In genomic region chr5:154370730-154371334, GRCh38 we compare ENCODE assay signal across 19 cellular contexts.
DNase-seq lines count a peak whose midpoint lies in the region; ATAC-seq and TF ChIP-seq lines count a peak whose summit lies in the region.
"Had no signal": no experiment of that assay in that cellular context is flagged by ENCODE, and none has a peak within 500 bp of the region (broad histone marks: within the 10 kb centered on the region; RNA-seq: fewer than 3 reads in every experiment).

No MANE protein-coding gene starts in this region.

- no peak overlapping the region for H3K4me3 Mint-ChIP-seq in GM23338
- no peak overlapping the region for H3K4me3 Mint-ChIP-seq in central memory CD8-positive, alpha-beta T cell
- no peak overlapping the region for H3K4me3 Mint-ChIP-seq in activated T-cell treated with anti-CD3 and anti-CD28 coated beads, Interleukin-2, amount 50 U/mL, for 24 hours
- H3K4me3 Mint-ChIP-seq: activated CD4-positive, alpha-beta T cell treated with anti-CD3 and anti-CD28 coated beads for 36 hours had no signal

- no peaks in the 10 kb centered on the region for H3K9me3 Mint-ChIP-seq in GM23338
- no peaks in the 10 kb centered on the region for H3K9me3 Mint-ChIP-seq in central memory CD8-positive, alpha-beta T cell
- no peaks in the 10 kb centered on the region for H3K9me3 Mint-ChIP-seq in activated T-cell treated with anti-CD3 and anti-CD28 coated beads, Interleukin-2, amount 50 U/mL, for 24 hours

- H3K4me2 ChIP-seq in GM23338 (no peak overlapping the region), smooth muscle cell (peak overlapping the region; percentile 61)

- H3F3A ChIP-seq in GM23338 (replicated peaks; ENCODE audit: low read depth) (no peaks in the 10 kb centered on the region), smooth muscle cell (ENCODE audit: low read depth) (peaks cover 3% of the 10 kb centered on the region)

- peaks cover 11% of the 10 kb centered on the region for H3K27me3 Mint-ChIP-seq in GM23338 (ENCODE audit: insufficient read depth, low read depth, poor library complexity)
- no peaks in the 10 kb centered on the region for H3K27me3 Mint-ChIP-seq in central memory CD8-positive, alpha-beta T cell
- H3K27me3 Mint-ChIP-seq in activated T-cell treated with anti-CD3 and anti-CD28 coated beads, Interleukin-2, amount 50 U/mL, for 24 hours, result no peaks in the 10 kb centered on the region
- H3K27me3 Mint-ChIP-seq: activated CD4-positive, alpha-beta T cell treated with anti-CD3 and anti-CD28 coated beads for 36 hours had no signal

- H3K9me2 ChIP-seq in GM23338 (ENCODE audit: insufficient read depth), result no peaks in the 10 kb centered on the region; the same call in 1 of the 2 replicates

- no peaks in the 10 kb centered on the region for H3K36me3 Mint-ChIP-seq in GM23338 (ENCODE audit: low read depth)
- H3K36me3 Mint-ChIP-seq in central memory CD8-positive, alpha-beta T cell (ENCODE audit: insufficient read depth), result peaks cover 3% of the 10 kb centered on the region
- H3K36me3 Mint-ChIP-seq in activated T-cell treated with anti-CD3 and anti-CD28 coated beads, Interleukin-2, amount 50 U/mL, for 24 hours (ENCODE audit: low read depth), result peaks cover 21% of the 10 kb centered on the region

- H3K9me3 ChIP-seq in right cardiac atrium (ENCODE audit: control insufficient read depth, low read length) (no peaks in the 10 kb centered on the region), smooth muscle cell (replicated peaks; ENCODE audit: low read depth) (no peaks in the 10 kb centered on the region)
- H3K9me3 ChIP-seq: BE2C, SJCRH30, spleen had no signal

- intact Hi-C loops in right cardiac atrium (cut with DNase I), result no loop called here

- TF ChIP-seq CTCF in GM23338 (conservative IDR thresholded peaks at IDR 0.05; ENCODE audit: low read depth in 2 of 2) (no peak), smooth muscle cell (IDR thresholded peaks at IDR 0.05; ENCODE audit: borderline replicate concordance, insufficient read depth, poor library complexity, severe bottlenecking) (no peak)

- DNase-seq in GM23338 (ENCODE audit: low spot score), result no peak
- DNase-seq in central memory CD8-positive, alpha-beta T cell (ENCODE audit: low spot score in 2 of 2), result no peak
- DNase-seq in right cardiac atrium, result peak; percentile 41 to 81 (median 76)
- DNase-seq in smooth muscle cell (lab: John Stamatoyannopoulos, UW; ENCODE audit: unreplicated experiment), result no peak
- no peak for DNase-seq in NCI-H2227 (lab: John Stamatoyannopoulos, UW; ENCODE audit: unreplicated experiment)
- no peak for DNase-seq in activated T-cell treated with anti-CD3 and anti-CD28 coated beads, Interleukin-2, amount 50 U/mL, for 24 hours
- no peak for DNase-seq in 8988T
- DNase-seq: activated CD4-positive, alpha-beta T cell treated with anti-CD3 and anti-CD28 coated beads for 36 hours; activated T-cell treated with anti-CD3 and anti-CD28 coated beads, Interleukin-2, amount 50 U/mL, for 1 hour; BE2C; cerebellar nuclear complex; DMS53; KG1; NCI-H1436; spleen; stimulated activated naive CD4-positive, alpha-beta T cell treated with Interleukin-2 at 50 U/mL for 16 hours had no signal

- H2AFZ ChIP-seq in GM23338, result no peak overlapping the region
- no peak overlapping the region for H2AFZ ChIP-seq in smooth muscle cell (ENCODE audit: low read depth)

- H3K79me2 ChIP-seq in GM23338 (replicated peaks; ENCODE audit: insufficient read depth) (no peaks in the 10 kb centered on the region), smooth muscle cell (ENCODE audit: low read depth) (no peaks in the 10 kb centered on the region)

- 64% methylated on average over 5 of the region's 5 CpGs for WGBS in right cardiac atrium
- WGBS in smooth muscle cell (ENCODE audit: low lambda C conversion rate), result 91% methylated on average over 5 of the region's 5 CpGs

- no peak for ATAC-seq in GM23338
- ATAC-seq in central memory CD8-positive, alpha-beta T cell (replicated peaks; ENCODE audit: extremely low read depth, poor library complexity, severe bottlenecking), result no peak
- peak; percentile 43 to 76 for ATAC-seq in right cardiac atrium
- no peak for ATAC-seq in GM18909 (IDR thresholded peaks at IDR 0.05; ENCODE audit: poor library complexity, unreplicated experiment)
- ATAC-seq: activated CD4-positive, alpha-beta T cell treated with anti-CD3 and anti-CD28 coated beads for 36 hours had no signal

- H3K27ac ChIP-seq in GM23338 (ENCODE audit: low read depth) (no peak overlapping the region), right cardiac atrium (ENCODE audit: low read length) (peak overlapping the region; percentile 12), smooth muscle cell (ENCODE audit: low read depth) (no peak overlapping the region)
- H3K27ac ChIP-seq: HL-60, spleen had no signal

- H3K4me1 Mint-ChIP-seq in GM23338, result peaks cover 27% of the 10 kb centered on the region
- H3K4me1 Mint-ChIP-seq in central memory CD8-positive, alpha-beta T cell, result peaks cover 28% of the 10 kb centered on the region
- no peaks in the 10 kb centered on the region for H3K4me1 Mint-ChIP-seq in activated T-cell treated with anti-CD3 and anti-CD28 coated beads, Interleukin-2, amount 50 U/mL, for 24 hours (ENCODE audit: low read depth)

- H3K4me1 ChIP-seq in GM23338 (ENCODE audit: insufficient read depth), result peaks cover 12% of the 10 kb centered on the region; the same call in 1 of the 2 replicates
- H3K4me1 ChIP-seq in right cardiac atrium (ENCODE audit: control insufficient read depth, insufficient read depth, low read length), result peaks cover 15% of the 10 kb centered on the region
- peaks cover 17% of the 10 kb centered on the region for H3K4me1 ChIP-seq in smooth muscle cell (ENCODE audit: low read depth)
- H3K4me1 ChIP-seq: BE2C had no signal

- H3K27ac Mint-ChIP-seq in GM23338, result peak overlapping the region; percentile 7; the same call in 1 of the 2 replicates
- peak overlapping the region; percentile 83 for H3K27ac Mint-ChIP-seq in central memory CD8-positive, alpha-beta T cell (ENCODE audit: low read depth)
- no peak overlapping the region for H3K27ac Mint-ChIP-seq in activated T-cell treated with anti-CD3 and anti-CD28 coated beads, Interleukin-2, amount 50 U/mL, for 24 hours
- H3K27ac Mint-ChIP-seq: activated CD4-positive, alpha-beta T cell treated with anti-CD3 and anti-CD28 coated beads for 36 hours had no signal

- no peaks in the 10 kb centered on the region for H4K20me1 ChIP-seq in GM23338 (replicated peaks; ENCODE audit: insufficient read depth)
- H4K20me1 ChIP-seq in smooth muscle cell (ENCODE audit: low read depth), result no peaks in the 10 kb centered on the region

- H3K27me3 ChIP-seq in GM23338 (ENCODE audit: insufficient read depth) (no peaks in the 10 kb centered on the region), right cardiac atrium (ENCODE audit: control insufficient read depth, insufficient read depth) (no peaks in the 10 kb centered on the region), smooth muscle cell (ENCODE audit: low read depth) (no peaks in the 10 kb centered on the region)
- H3K27me3 ChIP-seq: SJCRH30, spleen had no signal

- no peak overlapping the region for H3K9ac ChIP-seq in smooth muscle cell (ENCODE audit: low read depth)

- no peak overlapping the region for H3K4me3 ChIP-seq in GM23338
- H3K4me3 ChIP-seq in right cardiac atrium (ENCODE audit: low read length), result no peak overlapping the region
- no peak overlapping the region for H3K4me3 ChIP-seq in smooth muscle cell
- H3K4me3 ChIP-seq: SJCRH30, spleen had no signal

- no peaks in the 10 kb centered on the region for H3K36me3 ChIP-seq in GM23338 (ENCODE audit: insufficient read depth)
- H3K36me3 ChIP-seq in smooth muscle cell (ENCODE audit: low read depth), result no peaks in the 10 kb centered on the region
- H3K36me3 ChIP-seq: BE2C, SJCRH30 had no signal

TF ChIP-seq in GM23338, 12 proteins besides CTCF, POLR2A, EP300 and RAD21:
- TF ChIP-seq STAT1 (IDR thresholded peaks at IDR 0.05; ENCODE audit: unreplicated experiment) (no peak), ETS1 (IDR thresholded peaks at IDR 0.05) (no peak), EZH2 (IDR thresholded peaks at IDR 0.05; ENCODE audit: low read depth, unreplicated experiment) (no peak)

Comparison
In these comparisons a context has a peak if more than half of its experiments do, and no peak if none do; other contexts are left out.
1. ATAC-seq: peak in right cardiac atrium (2 of 2); none in GM23338 (single experiment), central memory CD8-positive, alpha-beta T cell (single experiment) and GM18909 (single experiment).
2. DNase-seq: peak in right cardiac atrium (3 of 3); none in GM23338 (single experiment), central memory CD8-positive, alpha-beta T cell (0 of 2), smooth muscle cell (single experiment), NCI-H2227 (single experiment), activated T-cell treated with anti-CD3 and anti-CD28 coated beads, Interleukin-2, amount 50 U/mL, for 24 hours (single experiment) and 8988T (single experiment).